In the genomic region with DNA sequence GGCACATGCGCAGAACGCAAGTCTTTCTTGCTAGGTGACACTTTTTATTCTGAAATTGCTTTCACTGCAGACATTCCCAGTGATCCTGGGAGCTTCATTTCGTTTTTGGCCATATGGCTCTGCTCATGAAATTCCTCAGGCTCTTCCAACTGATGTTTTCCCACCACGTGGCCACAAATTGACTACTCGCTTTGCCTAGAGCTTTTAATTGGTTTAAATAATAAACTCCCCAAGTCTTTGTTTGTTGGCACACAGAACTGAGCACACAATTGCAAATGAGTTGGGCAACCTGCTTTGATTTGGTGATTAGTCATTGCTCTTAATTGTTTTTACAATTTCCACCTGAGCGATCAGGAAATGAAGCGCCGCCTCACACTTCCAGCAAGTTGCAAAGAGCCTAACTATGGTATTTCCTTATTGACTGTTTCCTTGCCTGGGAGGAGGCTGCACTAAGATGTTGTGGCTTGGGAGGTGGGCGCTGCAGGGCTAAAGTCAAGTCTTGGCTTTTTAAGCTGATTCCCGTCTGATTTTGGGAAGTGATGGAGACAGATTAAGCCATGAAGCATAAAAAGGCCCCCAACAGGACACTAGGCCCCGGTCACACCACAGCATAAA, we compare ENCODE assay signal across 1 cellular context.
TF ChIP-seq lines count a peak whose summit lies in the region.

No MANE protein-coding gene starts in this region.

TF ChIP-seq in H1, 55 proteins besides CTCF, POLR2A, EP300 and RAD21:
- TF ChIP-seq CEBPB (IDR thresholded peaks at IDR 0.05; ENCODE audit: low read depth, low read length): no peak
- no peak for TF ChIP-seq KDM4A (IDR thresholded peaks at IDR 0.05; ENCODE audit: low read depth, low read length, severe bottlenecking)
- TF ChIP-seq CHD2 (IDR thresholded peaks at IDR 0.05; ENCODE audit: low read length): no peak
- TF ChIP-seq RXRA (IDR thresholded peaks at IDR 0.05; ENCODE audit: insufficient read depth, low read depth, low read length): no peak
- no peak for TF ChIP-seq FOSL1 (IDR thresholded peaks at IDR 0.05; ENCODE audit: insufficient read depth, low read depth, low read length)
- TF ChIP-seq SIX5 (IDR thresholded peaks at IDR 0.05; ENCODE audit: low read depth, low read length): no peak
- TF ChIP-seq, protein P1, sequence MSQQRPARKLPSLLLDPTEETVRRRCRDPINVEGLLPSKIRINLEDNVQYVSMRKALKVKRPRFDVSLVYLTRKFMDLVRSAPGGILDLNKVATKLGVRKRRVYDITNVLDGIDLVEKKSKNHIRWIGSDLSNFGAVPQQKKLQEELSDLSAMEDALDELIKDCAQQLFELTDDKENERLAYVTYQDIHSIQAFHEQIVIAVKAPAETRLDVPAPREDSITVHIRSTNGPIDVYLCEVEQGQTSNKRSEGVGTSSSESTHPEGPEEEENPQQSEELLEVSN (IDR thresholded peaks at IDR 0.05): peak; percentile 44; the same call in 1 of the 2 replicates
- no peak for TF ChIP-seq KDM5A (IDR thresholded peaks at IDR 0.05; ENCODE audit: low read length)
- TF ChIP-seq, protein P2, sequence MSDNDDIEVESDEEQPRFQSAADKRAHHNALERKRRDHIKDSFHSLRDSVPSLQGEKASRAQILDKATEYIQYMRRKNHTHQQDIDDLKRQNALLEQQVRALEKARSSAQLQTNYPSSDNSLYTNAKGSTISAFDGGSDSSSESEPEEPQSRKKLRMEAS (IDR thresholded peaks at IDR 0.05): peak; percentile 55; the same call in 1 of the 2 replicates
- TF ChIP-seq SP4 (IDR thresholded peaks at IDR 0.05; ENCODE audit: low read length): no peak
- TF ChIP-seq RBBP5 (IDR thresholded peaks at IDR 0.05; ENCODE audit: borderline replicate concordance, low read depth, low read length): no peak
- TF ChIP-seq POLR2AphosphoS5 (IDR thresholded peaks at IDR 0.05; ENCODE audit: low read depth, low read length): no peak
- no peak for TF ChIP-seq NRF1 (IDR thresholded peaks at IDR 0.05; ENCODE audit: low read depth, low read length)
TF ChIP-seq in H1: peak in this region for 2.
